Comparison of ENCODE assay signal across 8 cellular contexts in genomic region chr21:37712204-37712934, GRCh38.
DNase-seq lines count a peak whose midpoint lies in the region; ATAC-seq, FAIRE-seq and TF ChIP-seq lines count a peak whose summit lies in the region.

No MANE protein-coding gene starts in this region.

- no peak for TF ChIP-seq EP300 in A549 (IDR thresholded peaks at IDR 0.05)

- no peak overlapping the region for H3K4me3 Mint-ChIP-seq in WTC11

- H3K4me1 ChIP-seq in A549 (peaks cover 9% of the 10 kb centered on the region), thyroid gland (no peaks in the 10 kb centered on the region)

- H3K4me1 Mint-ChIP-seq in WTC11, result peaks cover 10% of the 10 kb centered on the region

- peaks cover 3% of the 10 kb centered on the region; the same call in 1 of the 3 replicates for H3K9me3 ChIP-seq in A549
- no peaks in the 10 kb centered on the region for H3K9me3 ChIP-seq in thyroid gland

- H3K4me3 ChIP-seq in A549 (no peak overlapping the region), thyroid gland (replicated peaks in 1 of 3) (no peak overlapping the region)

- no peaks in the 10 kb centered on the region for H3K36me3 ChIP-seq in thyroid gland

- H3K27ac ChIP-seq in A549 (peak overlapping the region; percentile 52 to 60), thyroid gland (no peak overlapping the region)

- POLR2A ChIA-PET in A549 (lab: Yijun Ruan, JAX), result interaction anchor here (1.0 to 2.4 kb wide), 2 partner anchors 148 to 639 kb away, joined by 4 to 11 read pairs; no protein-coding TSS in a partner anchor
- POLR2A ChIA-PET in WTC11 (lab: Charles Lee), result no interaction called here

- TF ChIP-seq CTCF in A549 (IDR thresholded peaks at IDR 0.05), result peak; percentile 71
- peak; percentile 86 for TF ChIP-seq CTCF in GM12874 (IDR thresholded peaks at IDR 0.05; ENCODE audit: insufficient read depth, low read depth, low read length)
- TF ChIP-seq CTCF in WTC11 (IDR thresholded peaks at IDR 0.05), result peak; percentile 78
- peak; percentile 56 to 77 (median 64) for TF ChIP-seq CTCF in thyroid gland (IDR thresholded peaks at IDR 0.05)

- no peaks in the 10 kb centered on the region for H3K27me3 Mint-ChIP-seq in WTC11 (ENCODE audit: low read depth)

- H3K27me3 ChIP-seq in thyroid gland, result no peaks in the 10 kb centered on the region

- ATAC-seq in A549, result peak; percentile 93 to 96
- peak; percentile 91 for ATAC-seq in HG03103 (IDR thresholded peaks at IDR 0.05; ENCODE audit: low read depth, unreplicated experiment)
- ATAC-seq in WTC11, result peak; percentile 96

- peaks cover 12% of the 10 kb centered on the region for H3K9me3 Mint-ChIP-seq in WTC11

- 5% methylated on average over 1 of the region's 1 CpG for WGBS in A549 (ENCODE audit: missing lambda C conversion rate)
- WGBS in thyroid gland, 2 donors, result 0% methylated on average over 1 of the region's 1 CpG

- DNase-seq in A549 (ENCODE audit: low read depth in 1 of 2, low spot score in 1 of 2) (peak; percentile 27 to 74), NCI-H2196 treated with DMSO at 0.1 percent for 48 hours (lab: John Stamatoyannopoulos, UW; ENCODE audit: unreplicated experiment) (peak; percentile 76), WTC11 (ENCODE audit: low spot score) (peak; percentile 75), erythroblast (lab: John Stamatoyannopoulos, UW) (peak; percentile 54 to 64), mucosa of gallbladder (ENCODE audit: low spot score) (peak; percentile 56), thyroid gland (peak; percentile 57 to 62)

- H3K36me3 Mint-ChIP-seq in WTC11, result 0 out of 2 replicates have a peak, but pooled peaks cover 2% of the 10 kb centered on the region

- CTCF ChIA-PET in A549 (lab: Yijun Ruan, JAX) (interaction anchor here (0.5 to 4.3 kb wide), 39 partner anchors 11 to 658 kb away, joined by 3 to 31 read pairs (median 4); partner anchors contain the start of gene KCNJ6), WTC11 (lab: Charles Lee) (interaction anchor here (0.6 to 3.5 kb wide), 42 partner anchors 11 to 644 kb away, joined by 3 to 49 read pairs (median 4); partner anchors contain the start of genes KCNJ6 and VPS26C)

- H3K27ac Mint-ChIP-seq in WTC11, result no peak overlapping the region

- no peak for FAIRE-seq in A549 (lab: Jason Lieb, UNC)

- intact Hi-C loops in thyroid gland (cut with DNase I), result loop anchor here (10.0 kb wide), 2 partner anchors 412 to 642 kb away; no protein-coding TSS in a partner anchor

- no peak overlapping the region for H3K4me2 ChIP-seq in A549

- TF ChIP-seq RAD21 in A549 (conservative IDR thresholded peaks at IDR 0.05 in 1 of 2, IDR thresholded peaks at IDR 0.05 in 1 of 2), result peak; percentile 80 to 83

- TF ChIP-seq POLR2A in A549 (IDR thresholded peaks at IDR 0.05; ENCODE audit: low read length) (no peak), erythroblast (IDR thresholded peaks at IDR 0.05; ENCODE audit: low read length) (no peak), thyroid gland (IDR thresholded peaks at IDR 0.05) (no peak)

TF ChIP-seq in A549, 52 proteins besides CTCF, POLR2A, EP300 and RAD21:
- no peak for TF ChIP-seq ZSCAN20 (CRISPR knock-in tag; IDR thresholded peaks at IDR 0.05)
- TF ChIP-seq SMC3 (IDR thresholded peaks at IDR 0.05), result peak; percentile 80

TF ChIP-seq in WTC11, 78 proteins besides CTCF, POLR2A, EP300 and RAD21:
- TF ChIP-seq ZNF263 (CRISPR knock-in tag; IDR thresholded peaks at IDR 0.05; ENCODE audit: low read depth) (peak; percentile 61; the same call in 1 of the 2 replicates), ELF4 (CRISPR knock-in tag; IDR thresholded peaks at IDR 0.05; ENCODE audit: low read depth) (no peak)

Comparison
In these comparisons a context has a peak if more than half of its experiments do, and no peak if none do; other contexts are left out.
1. H3K27ac ChIP-seq: peak in A549 (2 of 2); none in thyroid gland (0 of 3).
2. Of the 8 proteins assayed by ChIP-seq in both WTC11 and A549: peak only in WTC11: none; only in A549: none; in both: CTCF; in neither: 7.
3. Peak in every context shown above with its lines, with median percentiles within 50 percentile points of each other: ATAC-seq, DNase-seq and CTCF ChIP-seq.